Comparison of ENCODE assay signal across 9 cellular contexts in the genomic region with DNA sequence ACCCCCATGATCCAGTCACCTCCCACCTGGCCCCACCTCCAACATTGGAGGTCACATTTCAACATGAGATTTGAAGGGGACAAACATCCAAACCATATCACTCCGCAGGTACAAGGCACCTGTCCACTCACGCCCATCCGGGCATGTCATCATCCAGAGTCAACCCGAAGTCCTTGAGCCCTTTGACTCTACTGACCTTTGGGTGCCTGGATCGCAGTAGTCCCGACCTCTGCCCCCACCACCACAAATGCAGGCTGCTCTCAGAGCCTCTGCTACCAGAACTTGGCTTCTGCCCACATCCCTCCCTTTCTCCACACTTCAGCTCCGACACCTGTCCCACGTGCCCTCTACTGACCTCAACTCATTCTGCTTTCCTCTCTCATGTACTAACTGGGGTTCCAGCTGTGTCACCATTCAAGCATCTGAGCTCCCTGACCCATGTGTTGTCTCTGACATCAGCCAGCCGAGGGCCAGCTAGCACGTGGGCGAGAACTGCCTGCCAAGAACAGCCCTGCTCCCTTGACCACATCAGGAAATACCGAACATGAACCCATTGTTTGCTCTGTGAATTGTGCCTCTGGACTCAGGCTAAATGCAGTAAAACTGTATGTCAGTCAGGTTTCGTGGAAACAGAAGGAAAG.
DNase-seq lines count a peak whose midpoint lies in the region; ATAC-seq and TF ChIP-seq lines count a peak whose summit lies in the region.
"Had no signal": no experiment of that assay in that cellular context is flagged by ENCODE, and none has a peak within 500 bp of the region (broad histone marks: within the 10 kb centered on the region; RNA-seq: fewer than 3 reads in every experiment).

No MANE protein-coding gene starts in this region.

- in situ Hi-C loops in gastrocnemius medialis (cut with MboI; ENCODE audit: low sequenced_read_pairs in 4 of 4) = no loop called here

- ATAC-seq in gastrocnemius medialis = peak; percentile 58 to 71

- peaks cover 45% of the 10 kb centered on the region for H3K4me1 ChIP-seq in left ventricle myocardium inferior
- H3K4me1 ChIP-seq in gastrocnemius medialis = peaks cover 0 to 7% of the 10 kb centered on the region in 2 donors

- DNase-seq in HS-27A (ENCODE audit: low read depth) (peak; percentile 59), amygdala (lab: John Stamatoyannopoulos, UW) (peak in 54 of 56 donors; percentile 5 to 89 (median 68)), left ventricle myocardium inferior (peak; percentile 42), gastrocnemius medialis (peak in 1 of 2 donors; percentile 24), cerebellar nuclear complex (lab: John Stamatoyannopoulos, UW) (no peak), SK-N-DZ (ENCODE audit: low spot score) (no peak), DMS 273 treated with DMSO at 0.1 percent for 48 hours (lab: John Stamatoyannopoulos, UW) (no peak)
- no peak for DNase-seq in activated CD8-positive, alpha-beta memory T cell treated with anti-CD3 and anti-CD28 coated beads, Interleukin-2, amount 50 U/mL, for 4 hours
- DNase-seq: KBM-7 had no signal

- H3K27me3 ChIP-seq in left ventricle myocardium inferior (ENCODE audit: low read depth) (peaks cover 2% of the 10 kb centered on the region), gastrocnemius medialis (no peaks in the 10 kb centered on the region)

- no peaks in the 10 kb centered on the region for H3K36me3 ChIP-seq in left ventricle myocardium inferior
- no peaks in the 10 kb centered on the region for H3K36me3 ChIP-seq in gastrocnemius medialis

- TF ChIP-seq POLR2A in gastrocnemius medialis (IDR thresholded peaks at IDR 0.05) = no peak

- H3K4me3 ChIP-seq in left ventricle myocardium inferior (no peak overlapping the region), gastrocnemius medialis (no peak overlapping the region)

- H3K9me3 ChIP-seq in left ventricle myocardium inferior (replicated peaks) = no peaks in the 10 kb centered on the region
- no peaks in the 10 kb centered on the region for H3K9me3 ChIP-seq in gastrocnemius medialis

- H3K27ac ChIP-seq in left ventricle myocardium inferior (replicated peaks) (peak overlapping the region; percentile 25), gastrocnemius medialis (peak overlapping the region in 2 of 4 donors; percentile 21 to 22)

- TF ChIP-seq CTCF in left ventricle myocardium inferior (IDR thresholded peaks at IDR 0.05; ENCODE audit: borderline replicate concordance) (no peak), gastrocnemius medialis (IDR thresholded peaks at IDR 0.05 in 4 of 5, conservative IDR thresholded peaks at IDR 0.05 in 1 of 5) (no peak)

- intact Hi-C loops in left ventricle myocardium inferior (cut with micrococcal nuclease) = no loop called here
- intact Hi-C loops in gastrocnemius medialis (cut with DNase I; ENCODE audit: low total_unique reads) = no loop called here

Comparison
In these comparisons a context has a peak if more than half of its experiments do, and no peak if none do; other contexts are left out.
1. DNase-seq: peak in HS-27A (single experiment), amygdala (54 of 56) and left ventricle myocardium inferior (single experiment); none in cerebellar nuclear complex (0 of 2), activated CD8-positive, alpha-beta memory T cell treated with anti-CD3 and anti-CD28 coated beads, Interleukin-2, amount 50 U/mL, for 4 hours (single experiment), SK-N-DZ (single experiment) and DMS 273 treated with DMSO at 0.1 percent for 48 hours (single experiment).